ENCODE assay signal across 9 cellular contexts in the genomic region with DNA sequence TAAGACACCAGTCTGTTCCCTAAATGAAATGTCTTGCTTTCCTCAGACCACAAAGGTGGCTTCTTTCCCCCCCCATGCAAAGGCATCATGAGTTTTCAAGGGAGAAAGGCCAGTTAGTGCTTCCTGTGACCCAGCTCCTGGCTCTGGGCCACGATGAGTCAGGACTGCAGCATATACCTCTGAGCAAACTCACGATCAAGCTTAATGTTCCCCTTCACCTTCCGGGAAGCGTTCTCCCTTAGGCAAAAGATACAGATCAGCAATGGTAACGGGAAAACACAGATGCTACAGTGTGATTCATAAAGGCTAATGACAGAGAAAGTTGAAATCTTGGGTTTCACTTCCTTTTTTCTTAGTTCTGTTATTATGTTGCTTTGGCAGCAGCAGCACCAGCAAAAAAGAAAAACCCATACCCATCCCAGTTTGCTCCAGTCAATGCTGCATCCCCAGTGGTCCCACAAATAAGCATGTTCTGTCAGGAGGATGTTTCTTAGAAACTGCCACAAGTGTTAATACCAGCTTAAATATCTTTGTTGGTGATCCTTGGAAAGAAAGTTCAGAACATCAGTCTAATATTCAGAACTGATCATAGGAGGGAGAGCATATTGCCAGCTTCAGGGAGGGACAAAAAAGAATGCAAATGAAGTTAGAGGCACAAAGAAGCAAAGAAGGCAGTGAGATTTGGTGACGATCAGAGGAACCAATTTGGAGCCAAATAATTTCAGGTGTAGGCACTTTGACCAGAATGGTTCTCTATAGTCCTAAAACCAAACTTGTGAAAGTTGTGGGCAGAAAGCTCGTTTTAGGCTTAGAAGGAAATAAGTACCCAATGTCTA. TPM values are rescaled to one million over a fixed set of nuclear protein-coding genes. Genes with fewer than 3 reads are reported as not detected.
A peak's percentile ranks its signal among the peaks of the same experiment; 100 is the strongest.
DNase-seq lines count a peak whose midpoint lies in the region; ATAC-seq, FAIRE-seq and TF ChIP-seq lines count a peak whose summit lies in the region.
"Had no signal": no experiment of that assay in that cellular context is flagged by ENCODE, and none has a peak within 500 bp of the region (broad histone marks: within the 10 kb centered on the region; RNA-seq: fewer than 3 reads in every experiment).

No MANE protein-coding gene starts in this region.

- no peak overlapping the region for H2AFZ ChIP-seq in K562 (ENCODE audit: low read depth, low read length)

- ATAC-seq in HG02571 (IDR thresholded peaks at IDR 0.05; ENCODE audit: unreplicated experiment), result peak; percentile 95
- ATAC-seq in K562, result no peak; the same call in 2 of the 3 replicates

- in situ Hi-C loops in K562 (cut with MboI), result no loop called here

- DNase-seq in NCI-H2196 (lab: John Stamatoyannopoulos, UW; ENCODE audit: unreplicated experiment) (peak; percentile 2), NCI-H2196 treated with DMSO at 0.1 percent for 48 hours (lab: John Stamatoyannopoulos, UW; ENCODE audit: unreplicated experiment) (no peak), MV-4-11 (lab: John Stamatoyannopoulos, UW) (peak; percentile 91), K562 (ENCODE audit: extremely low read depth in 1 of 4, low spot score in 3 of 4) (peak in 1 of 4 experiments; percentile 56), non-pigmented ciliary epithelial cell (ENCODE audit: low read depth) (peak; percentile 54), NCI-H146 (lab: John Stamatoyannopoulos, UW) (no peak), epidermal melanocyte (ENCODE audit: insufficient read length, low spot score) (no peak)

- TF ChIP-seq CTCF in K562 (IDR thresholded peaks at IDR 0.05 in 2 of 3, conservative IDR thresholded peaks at IDR 0.05 in 1 of 3; ENCODE audit: insufficient read depth in 2 of 3, low read depth in 1 of 3, low read length in 3 of 3), result no peak

- H3K9ac ChIP-seq in K562 (ENCODE audit: insufficient read depth in 1 of 2, low read depth in 2 of 2, low read length in 2 of 2), result no peak overlapping the region

- no peaks in the 10 kb centered on the region for H4K20me1 ChIP-seq in K562 (replicated peaks; ENCODE audit: control insufficient read depth, insufficient read depth, low read length)

- no peak overlapping the region for H3K27ac ChIP-seq in K562 (ENCODE audit: extremely low read depth, low read depth, low read length)

- no peaks in the 10 kb centered on the region for H3K9me1 ChIP-seq in K562 (ENCODE audit: control insufficient read depth, insufficient read depth, low read length)

- no peak overlapping the region for H3K4me2 ChIP-seq in K562 (ENCODE audit: insufficient read depth, low read length)

- no peaks in the 10 kb centered on the region for H3K27me3 ChIP-seq in K562 (ENCODE audit: control insufficient read depth in 2 of 2, insufficient read depth in 2 of 2, low read length in 2 of 2)

- FAIRE-seq in K562 (lab: Jason Lieb, UNC), result no peak
- FAIRE-seq: A204.1 had no signal

- TF ChIP-seq POLR2A in K562 (conservative IDR thresholded peaks at IDR 0.05), result no peak

- H3K79me2 ChIP-seq in K562 (ENCODE audit: control insufficient read depth, insufficient read depth, low read length), result no peaks in the 10 kb centered on the region

- no peaks in the 10 kb centered on the region for H3K9me3 ChIP-seq in K562 (replicated peaks; ENCODE audit: control insufficient read depth, insufficient read depth, low read depth, low read length)

- H3K4me1 ChIP-seq in K562 (replicated peaks in 1 of 2; ENCODE audit: control insufficient read depth in 2 of 2, insufficient read depth in 2 of 2, low read length in 2 of 2), result peaks cover 0 to 7% of the 10 kb centered on the region in 2 experiments; a peak in 4 of 5 replicates

- intact Hi-C loops in K562 (cut with micrococcal nuclease), result no loop called here

- CTCF ChIA-PET in K562 (lab: Yijun Ruan, JAX; ENCODE audit: low intra/inter-chr PET ratio), result interaction anchor here (0.6 kb wide), 1 partner anchor 1748 kb away, joined by 4 read pairs; no protein-coding TSS in a partner anchor

- TF ChIP-seq RAD21 in K562 (CRISPR knock-in tag; conservative IDR thresholded peaks at IDR 0.05 in 1 of 2, IDR thresholded peaks at IDR 0.05 in 1 of 2), result no peak

- 13% methylated on average over 7 of the region's 7 CpGs for WGBS in K562 (ENCODE audit: insufficient coverage, low coverage, missing lambda C conversion rate)

- peaks cover 42% of the 10 kb centered on the region; the same call in 2 of the 3 replicates for H3K36me3 ChIP-seq in K562 (ENCODE audit: control insufficient read depth, insufficient read depth, low read length)

- no peak overlapping the region for H3K4me3 ChIP-seq in K562

- 0 out of 2 replicates have a peak, but pooled peaks have one; percentile 32 for TF ChIP-seq EP300 in K562 (IDR thresholded peaks at IDR 0.05; ENCODE audit: low read length)

- POLR2A ChIA-PET in K562 (lab: Yijun Ruan, JAX), result interaction anchor here (0.6 to 1.0 kb wide), 2 partner anchors 85 to 166 kb away, joined by 3 read pairs; no protein-coding TSS in a partner anchor

- no TSS peak for BruUV-seq in K562 (replicated peaks; lab: Mats Ljungman, UMichigan)

TF ChIP-seq in K562, 482 proteins besides CTCF, POLR2A, EP300 and RAD21 (continues in another document):
- TF ChIP-seq KDM1A (IDR thresholded peaks at IDR 0.05), result no peak
- TF ChIP-seq, protein P1, sequence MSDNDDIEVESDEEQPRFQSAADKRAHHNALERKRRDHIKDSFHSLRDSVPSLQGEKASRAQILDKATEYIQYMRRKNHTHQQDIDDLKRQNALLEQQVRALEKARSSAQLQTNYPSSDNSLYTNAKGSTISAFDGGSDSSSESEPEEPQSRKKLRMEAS (CRISPR knock-in tag; IDR thresholded peaks at IDR 0.05), result no peak
- TF ChIP-seq SPI1 (IDR thresholded peaks at IDR 0.05; ENCODE audit: borderline replicate concordance, low read depth, low read length), result peak; percentile 70; the same call in 1 of the 2 replicates
- no peak for TF ChIP-seq ZNF324 (CRISPR knock-in tag; IDR thresholded peaks at IDR 0.05)
- TF ChIP-seq, protein P2, sequence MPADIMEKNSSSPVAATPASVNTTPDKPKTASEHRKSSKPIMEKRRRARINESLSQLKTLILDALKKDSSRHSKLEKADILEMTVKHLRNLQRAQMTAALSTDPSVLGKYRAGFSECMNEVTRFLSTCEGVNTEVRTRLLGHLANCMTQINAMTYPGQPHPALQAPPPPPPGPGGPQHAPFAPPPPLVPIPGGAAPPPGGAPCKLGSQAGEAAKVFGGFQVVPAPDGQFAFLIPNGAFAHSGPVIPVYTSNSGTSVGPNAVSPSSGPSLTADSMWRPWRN (IDR thresholded peaks at IDR 0.05; ENCODE audit: low read depth), result 0 out of 2 replicates have a peak, but pooled peaks have one; percentile 18
- no peak for TF ChIP-seq ZSCAN32 (CRISPR knock-in tag; IDR thresholded peaks at IDR 0.05)
- peak; percentile 53; the same call in 1 of the 2 replicates for TF ChIP-seq SMARCA4 (IDR thresholded peaks at IDR 0.05)
- TF ChIP-seq, protein P3, sequence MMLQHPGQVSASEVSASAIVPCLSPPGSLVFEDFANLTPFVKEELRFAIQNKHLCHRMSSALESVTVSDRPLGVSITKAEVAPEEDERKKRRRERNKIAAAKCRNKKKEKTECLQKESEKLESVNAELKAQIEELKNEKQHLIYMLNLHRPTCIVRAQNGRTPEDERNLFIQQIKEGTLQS (IDR thresholded peaks at IDR 0.05), result peak; percentile 54; the same call in 1 of the 2 replicates
- TF ChIP-seq, protein P3 (CRISPR knock-in tag; conservative IDR thresholded peaks at IDR 0.05), result no peak
- peak; percentile 42; the same call in 1 of the 2 replicates for TF ChIP-seq FOXJ2 (tag; IDR thresholded peaks at IDR 0.05)

RNA-seq across cellular contexts. Expression of a gene that starts 41.2 kb away (rescaled TPM):
- total RNA-seq in K562 (2011; cell fraction: chromatin; rRNA removed; ENCODE audit: low replicate concordance), result 24.1 and 26.9 TPM in 2 replicates
- 16.5 and 16.6 TPM in 2 replicates for total RNA-seq in K562 (2011; cell fraction: nucleolus; rRNA removed)
- total RNA-seq in K562 (2011; cell fraction: nucleoplasm; rRNA removed), result 14.7 and 16.6 TPM in 2 replicates
- total RNA-seq in K562 (2014; rRNA removed), result 10.3 and 10.6 TPM in 2 replicates
- 10.9 and 11.2 TPM in 2 replicates for total RNA-seq in K562 (2014; rRNA removed; fragmentation: Illumina TruSeq; extraction: Trizol)
- 4.4 and 5.2 TPM in 2 replicates for total RNA-seq in K562 (2015; rRNA removed; fragmentation: Illumina TruSeq; extraction: Trizol)
- 9.4 and 10.1 TPM in 2 replicates for total RNA-seq in K562 (2021)
- 13.3 and 22.0 TPM in 2 replicates for polyA plus RNA-seq in K562 (2011; rRNA removed)
- polyA plus RNA-seq in K562 (2011; cell fraction: cytosol; rRNA removed), result 8.5 and 10.3 TPM in 2 replicates
- polyA plus RNA-seq in K562 (2011; cell fraction: nucleus; rRNA removed), result 13.2 and 19.5 TPM in 2 replicates
- polyA plus RNA-seq in K562 (2012), result 5.1 and 5.7 TPM in 2 replicates
- 8.7 and 8.9 TPM in 2 replicates for polyA plus RNA-seq in K562 (2014; fragmentation: Illumina TruSeq; extraction: Trizol)
- polyA plus RNA-seq in K562 (2014; fragmentation: Nextera tagmentation; extraction: Ambion mirVana), result 1 to 10 TPM; 1.3 to 1.4 TPM
- polyA plus RNA-seq in K562 (2014; rRNA removed), result 4.8 and 8.7 TPM in 2 replicates
- 26.7 and 41.6 TPM in 2 replicates for polyA minus RNA-seq in K562 (2011; rRNA and poly(A)+ RNA removed)
- polyA minus RNA-seq in K562 (2011; cell fraction: cytosol; rRNA and poly(A)+ RNA removed), result 10.6 and 15.7 TPM in 2 replicates
- polyA minus RNA-seq in K562 (2011; cell fraction: nucleus; rRNA and poly(A)+ RNA removed), result 17.9 and 19.1 TPM in 2 replicates

RNA-seq across cellular contexts. Expression of a gene that starts 57.2 kb away (rescaled TPM):
- not detected in 2 replicates for total RNA-seq in K562 (2011; cell fraction: chromatin; rRNA removed; ENCODE audit: low replicate concordance)
- total RNA-seq in K562 (2011; cell fraction: nucleolus; rRNA removed), result not detected in 2 replicates
- not detected in 2 replicates for total RNA-seq in K562 (2011; cell fraction: nucleoplasm; rRNA removed)
- total RNA-seq in K562 (2014; rRNA removed) (not detected in 2 replicates), K562 (2014; rRNA removed; fragmentation: Illumina TruSeq; extraction: Trizol) (not detected in 2 replicates), K562 (2015; rRNA removed; fragmentation: Illumina TruSeq; extraction: Trizol) (not detected in 2 replicates), K562 (2021) (not detected in 2 replicates)
- polyA plus RNA-seq in K562 (2011; rRNA removed) (not detected in 2 replicates), K562 (2014; fragmentation: Illumina TruSeq; extraction: Trizol) (not detected in 2 replicates), K562 (2014; fragmentation: Nextera tagmentation; extraction: Ambion mirVana) (not detected), K562 (2014; rRNA removed) (not detected in 2 replicates)
- polyA plus RNA-seq in K562 (2011; cell fraction: cytosol; rRNA removed), result not detected in 2 replicates
- not detected in 2 replicates for polyA plus RNA-seq in K562 (2011; cell fraction: nucleus; rRNA removed)
- 0.10 and 0.22 TPM in 2 replicates for polyA plus RNA-seq in K562 (2012)
- polyA minus RNA-seq in K562 (2011; rRNA and poly(A)+ RNA removed), result not detected in 2 replicates
- polyA minus RNA-seq in K562 (2011; cell fraction: cytosol; rRNA and poly(A)+ RNA removed), result not detected in 2 replicates
- polyA minus RNA-seq in K562 (2011; cell fraction: nucleus; rRNA and poly(A)+ RNA removed), result not detected in 2 replicates

Comparison
In these comparisons a context has a peak if more than half of its experiments do, and no peak if none do; other contexts are left out.
1. DNase-seq: peak in NCI-H2196 (single experiment), MV-4-11 (single experiment) and non-pigmented ciliary epithelial cell (single experiment); none in NCI-H2196 treated with DMSO at 0.1 percent for 48 hours (single experiment), NCI-H146 (single experiment) and epidermal melanocyte (single experiment).